Comparison of ENCODE assay signal across 16 cellular contexts in genomic region chr7:19984231-19984632, GRCh38.
DNase-seq lines count a peak whose midpoint lies in the region; ATAC-seq and TF ChIP-seq lines count a peak whose summit lies in the region.
"Had no signal": no experiment of that assay in that cellular context is flagged by ENCODE, and none has a peak within 500 bp of the region (broad histone marks: within the 10 kb centered on the region; RNA-seq: fewer than 3 reads in every experiment).

No MANE protein-coding gene starts in this region.

- in situ Hi-C loops in IMR-90 (cut with MboI; ENCODE audit: low sequenced_read_pairs): loop anchor here (5.0 to 10.0 kb wide), 2 partner anchors 331 to 613 kb away; no protein-coding TSS in a partner anchor

- CTCF ChIA-PET in IMR-90 (lab: Yijun Ruan, JAX): no interaction called here
- CTCF ChIA-PET in activated naive CD4-positive, alpha-beta T cell treated with anti-CD3 and anti-CD28 coated beads for 36 hours (lab: Charles Lee): no interaction called here

- H3K36me3 ChIP-seq in IMR-90 (ENCODE audit: control insufficient read depth, insufficient read depth, low read length): no peaks in the 10 kb centered on the region
- H3K36me3 ChIP-seq in spleen: no peaks in the 10 kb centered on the region
- no peaks in the 10 kb centered on the region for H3K36me3 ChIP-seq in gastroesophageal sphincter

- no peak overlapping the region for H3K14ac ChIP-seq in IMR-90 (replicated peaks; ENCODE audit: low read depth, low read length)

- H3K18ac ChIP-seq in IMR-90 (ENCODE audit: low read depth, low read length): no peak overlapping the region

- H4K5ac ChIP-seq in IMR-90 (ENCODE audit: low read depth, low read length): no peak overlapping the region

- H3K79me1 ChIP-seq in IMR-90 (ENCODE audit: low read depth in 1 of 2, low read length in 2 of 2): no peaks in the 10 kb centered on the region

- H2BK5ac ChIP-seq in IMR-90 (ENCODE audit: low read depth, low read length, poor library complexity, severe bottlenecking): no peak overlapping the region

- H3K4me3 Mint-ChIP-seq in activated naive CD8-positive, alpha-beta T cell treated with anti-CD3 and anti-CD28 coated beads for 36 hours: no peak overlapping the region
- H3K4me3 Mint-ChIP-seq in activated naive CD8-positive, alpha-beta T cell treated with anti-CD3 and anti-CD28 coated beads, Interleukin-2, amount 50 U/mL, for 24 hours: no peak overlapping the region
- H3K4me3 Mint-ChIP-seq in activated naive CD4-positive, alpha-beta T cell treated with anti-CD3 and anti-CD28 coated beads for 36 hours: no peak overlapping the region
- H3K4me3 Mint-ChIP-seq: activated T-helper 1 cell treated with anti-CD3 and anti-CD28 coated beads, Interleukin-12 subunit alpha, Interleukin-12 subunit beta, Interleukin-2, Interleukin-4 antibody, amounts not matched to agents 30 ng/mL and 10 ng/mL and 1 ng/mL, durations not matched to agents 14 hours and 24 hours and 36 hours had no signal

- H3K4me1 ChIP-seq in IMR-90 (ENCODE audit: control insufficient read depth, insufficient read depth, low read length) (no peaks in the 10 kb centered on the region), spleen (no peaks in the 10 kb centered on the region), gastroesophageal sphincter (no peaks in the 10 kb centered on the region)

- BruUV-seq in IMR-90 (replicated peaks; lab: Mats Ljungman, UMichigan): no TSS peak

- H2AK5ac ChIP-seq in IMR-90 (ENCODE audit: low read depth, low read length): no peak overlapping the region

- no peaks in the 10 kb centered on the region for H3K9me3 Mint-ChIP-seq in activated naive CD8-positive, alpha-beta T cell treated with anti-CD3 and anti-CD28 coated beads for 36 hours
- H3K9me3 Mint-ChIP-seq in activated naive CD8-positive, alpha-beta T cell treated with anti-CD3 and anti-CD28 coated beads, Interleukin-2, amount 50 U/mL, for 24 hours: no peaks in the 10 kb centered on the region
- peaks cover 4% of the 10 kb centered on the region for H3K9me3 Mint-ChIP-seq in activated naive CD4-positive, alpha-beta T cell treated with anti-CD3 and anti-CD28 coated beads for 36 hours
- H3K9me3 Mint-ChIP-seq: activated T-helper 1 cell treated with anti-CD3 and anti-CD28 coated beads, Interleukin-12 subunit alpha, Interleukin-12 subunit beta, Interleukin-2, Interleukin-4 antibody, amounts not matched to agents 30 ng/mL and 10 ng/mL and 1 ng/mL, durations not matched to agents 14 hours and 24 hours and 36 hours had no signal

- no peak for ATAC-seq in activated naive CD8-positive, alpha-beta T cell treated with anti-CD3 and anti-CD28 coated beads, Interleukin-2, amount 50 U/mL, for 24 hours
- ATAC-seq in IMR-90 (ENCODE audit: low read depth) (no peak), gastroesophageal sphincter (no peak)
- ATAC-seq: esophagus mucosa, left cardiac atrium had no signal

- WGBS in IMR-90 (ENCODE audit: extremely low coverage in 2 of 2, insufficient read length in 1 of 2), 2 experiments: 60% methylated on average over 1 of the region's 3 CpGs; no CpG with 5 or more reads in 1 of the 2 experiments
- WGBS in spleen, 5 donors: 82 to 94% (median 93%) methylated on average over 3 of the region's 3 CpGs
- WGBS in gastroesophageal sphincter (ENCODE audit: low coverage in 1 of 2), 2 donors: 83 to 90% methylated on average over 1 to 2 of the region's 3 CpGs

- no peak overlapping the region for H3K4me3 ChIP-seq in IMR-90 (ENCODE audit: insufficient read depth, low read depth, low read length)
- H3K4me3 ChIP-seq in spleen: no peak overlapping the region
- H3K4me3 ChIP-seq in gastroesophageal sphincter: no peak overlapping the region

- peak; percentile 2 for DNase-seq in activated naive CD8-positive, alpha-beta T cell treated with anti-CD3 and anti-CD28 coated beads for 36 hours
- DNase-seq in activated naive CD8-positive, alpha-beta T cell treated with anti-CD3 and anti-CD28 coated beads, Interleukin-2, amount 50 U/mL, for 24 hours: no peak
- DNase-seq in IMR-90 (no peak), UCSD-AML1 (lab: John Stamatoyannopoulos, UW; ENCODE audit: unreplicated experiment) (peak; percentile 6), spleen (peak; percentile 67), cerebellar nuclear complex (lab: John Stamatoyannopoulos, UW) (no peak)
- no peak for DNase-seq in activated naive CD4-positive, alpha-beta T cell treated with anti-CD3 and anti-CD28 coated beads for 36 hours
- DNase-seq: activated CD4-positive, alpha-beta T cell treated with anti-CD3 and anti-CD28 coated beads, Interleukin-2, amount 50 U/mL, for 4 hours; AML-193; aorta; left cardiac atrium; NCI-H1105; T1000 had no signal

- H2BK20ac ChIP-seq in IMR-90 (ENCODE audit: low read depth, low read length): no peak overlapping the region

- TF ChIP-seq CTCF in IMR-90 (conservative IDR thresholded peaks at IDR 0.05; ENCODE audit: low read depth, low read length): no peak
- TF ChIP-seq CTCF in spleen (IDR thresholded peaks at IDR 0.05 in 8 of 11, conservative IDR thresholded peaks at IDR 0.05 in 3 of 11): no peak
- no peak for TF ChIP-seq CTCF in gastroesophageal sphincter (IDR thresholded peaks at IDR 0.05)

- H3K23ac ChIP-seq in IMR-90 (ENCODE audit: low read depth, low read length): no peak overlapping the region

- no peak overlapping the region for H3K4me2 ChIP-seq in IMR-90 (ENCODE audit: low read depth, low read length)

- no peak for TF ChIP-seq RAD21 in IMR-90 (IDR thresholded peaks at IDR 0.05; ENCODE audit: low read length)

- H3K9me3 ChIP-seq in IMR-90 (ENCODE audit: control insufficient read depth, insufficient read depth, low read length): no peaks in the 10 kb centered on the region
- peaks cover 0 to 11% (median 0%) of the 10 kb centered on the region in 8 donors for H3K9me3 ChIP-seq in spleen
- peaks cover 0 to 11% (median 0%) of the 10 kb centered on the region in 3 donors for H3K9me3 ChIP-seq in gastroesophageal sphincter

- no peaks in the 10 kb centered on the region for H4K20me1 ChIP-seq in IMR-90 (ENCODE audit: insufficient read depth, low read length)

- H2BK120ac ChIP-seq in IMR-90 (ENCODE audit: low read depth, low read length): no peak overlapping the region

- no peak overlapping the region for H4K8ac ChIP-seq in IMR-90 (ENCODE audit: low read depth in 2 of 2, low read length in 2 of 2)

- H3K27me3 Mint-ChIP-seq in activated naive CD8-positive, alpha-beta T cell treated with anti-CD3 and anti-CD28 coated beads for 36 hours: no peaks in the 10 kb centered on the region
- H3K27me3 Mint-ChIP-seq in activated naive CD8-positive, alpha-beta T cell treated with anti-CD3 and anti-CD28 coated beads, Interleukin-2, amount 50 U/mL, for 24 hours: no peaks in the 10 kb centered on the region
- H3K27me3 Mint-ChIP-seq in activated naive CD4-positive, alpha-beta T cell treated with anti-CD3 and anti-CD28 coated beads for 36 hours (ENCODE audit: low read depth): no peaks in the 10 kb centered on the region

- H3K27me3 ChIP-seq in IMR-90 (ENCODE audit: control insufficient read depth, insufficient read depth, low read length): no peaks in the 10 kb centered on the region
- no peaks in the 10 kb centered on the region for H3K27me3 ChIP-seq in spleen (replicated peaks in 1 of 7)
- H3K27me3 ChIP-seq in gastroesophageal sphincter: no peaks in the 10 kb centered on the region

- no peak overlapping the region for H2BK15ac ChIP-seq in IMR-90 (ENCODE audit: low read depth, low read length)

- H3K27ac Mint-ChIP-seq in activated naive CD8-positive, alpha-beta T cell treated with anti-CD3 and anti-CD28 coated beads for 36 hours: no peak overlapping the region
- H3K27ac Mint-ChIP-seq in activated naive CD8-positive, alpha-beta T cell treated with anti-CD3 and anti-CD28 coated beads, Interleukin-2, amount 50 U/mL, for 24 hours: no peak overlapping the region
- H3K27ac Mint-ChIP-seq in activated naive CD4-positive, alpha-beta T cell treated with anti-CD3 and anti-CD28 coated beads for 36 hours: no peak overlapping the region
- H3K27ac Mint-ChIP-seq: activated T-helper 1 cell treated with anti-CD3 and anti-CD28 coated beads, Interleukin-12 subunit alpha, Interleukin-12 subunit beta, Interleukin-2, Interleukin-4 antibody, amounts not matched to agents 30 ng/mL and 10 ng/mL and 1 ng/mL, durations not matched to agents 14 hours and 24 hours and 36 hours had no signal

- H3K27ac ChIP-seq in IMR-90 (ENCODE audit: insufficient read depth, low read length) (no peak overlapping the region), spleen (no peak overlapping the region), gastroesophageal sphincter (no peak overlapping the region)

- H2AK9ac ChIP-seq in IMR-90 (replicated peaks; ENCODE audit: low read depth, low read length, poor library complexity): no peak overlapping the region

- no peaks in the 10 kb centered on the region for H3K4me1 Mint-ChIP-seq in activated naive CD8-positive, alpha-beta T cell treated with anti-CD3 and anti-CD28 coated beads for 36 hours
- H3K4me1 Mint-ChIP-seq in activated naive CD8-positive, alpha-beta T cell treated with anti-CD3 and anti-CD28 coated beads, Interleukin-2, amount 50 U/mL, for 24 hours: no peaks in the 10 kb centered on the region
- no peaks in the 10 kb centered on the region for H3K4me1 Mint-ChIP-seq in activated naive CD4-positive, alpha-beta T cell treated with anti-CD3 and anti-CD28 coated beads for 36 hours (ENCODE audit: low read depth)

- no peak overlapping the region for H3K56ac ChIP-seq in IMR-90 (ENCODE audit: extremely low read depth, insufficient read depth, low read length)

- H3K9ac ChIP-seq in IMR-90 (ENCODE audit: low read depth, low read length): no peak overlapping the region

- H3K9me1 ChIP-seq in IMR-90 (ENCODE audit: insufficient read depth, low read length): no peaks in the 10 kb centered on the region

- TF ChIP-seq POLR2A in IMR-90 (IDR thresholded peaks at IDR 0.05; ENCODE audit: low read depth, low read length): no peak
- no peak for TF ChIP-seq POLR2A in spleen (IDR thresholded peaks at IDR 0.05)
- no peak for TF ChIP-seq POLR2A in gastroesophageal sphincter (IDR thresholded peaks at IDR 0.05)

- H2AFZ ChIP-seq in IMR-90 (replicated peaks; ENCODE audit: low read length, poor library complexity): peak overlapping the region; percentile 23

- intact Hi-C loops in IMR-90 (cut with micrococcal nuclease): loop anchor here (5.0 to 10.0 kb wide), 2 partner anchors 272 to 421 kb away; no protein-coding TSS in a partner anchor
- intact Hi-C loops in spleen (cut with DNase I; ENCODE audit: low total_unique reads): no loop called here
- intact Hi-C loops in activated naive CD4-positive, alpha-beta T cell treated with anti-CD3 and anti-CD28 coated beads for 36 hours (cut with micrococcal nuclease): no loop called here

- H3K36me3 Mint-ChIP-seq in activated naive CD8-positive, alpha-beta T cell treated with anti-CD3 and anti-CD28 coated beads for 36 hours: no peaks in the 10 kb centered on the region
- no peaks in the 10 kb centered on the region for H3K36me3 Mint-ChIP-seq in activated naive CD8-positive, alpha-beta T cell treated with anti-CD3 and anti-CD28 coated beads, Interleukin-2, amount 50 U/mL, for 24 hours (ENCODE audit: low read depth)
- no peaks in the 10 kb centered on the region for H3K36me3 Mint-ChIP-seq in activated naive CD4-positive, alpha-beta T cell treated with anti-CD3 and anti-CD28 coated beads for 36 hours (ENCODE audit: low read depth)

- H4K91ac ChIP-seq in IMR-90 (ENCODE audit: insufficient read depth, low read depth, low read length): no peak overlapping the region

- H3K4ac ChIP-seq in IMR-90 (ENCODE audit: low read depth, low read length): no peak overlapping the region

- POLR2A ChIA-PET in IMR-90 (lab: Charles Lee; ENCODE audit: unreplicated experiment): no interaction called here

- TF ChIP-seq EP300 in gastroesophageal sphincter (IDR thresholded peaks at IDR 0.05): no peak

- dilution Hi-C loops in IMR-90 (cut with HindIII; ENCODE audit: low sequenced_read_pairs, unreplicated experiment): no loop called here

Comparison
In these comparisons a context has a peak if more than half of its experiments do, and no peak if none do; other contexts are left out.
1. DNase-seq: peak in activated naive CD8-positive, alpha-beta T cell treated with anti-CD3 and anti-CD28 coated beads for 36 hours (single experiment), UCSD-AML1 (single experiment) and spleen (single experiment); none in activated naive CD8-positive, alpha-beta T cell treated with anti-CD3 and anti-CD28 coated beads, Interleukin-2, amount 50 U/mL, for 24 hours (single experiment), IMR-90 (single experiment), activated naive CD4-positive, alpha-beta T cell treated with anti-CD3 and anti-CD28 coated beads for 36 hours (single experiment) and cerebellar nuclear complex (0 of 2).